ENCODE assay signal across 16 cellular contexts in the genomic region with DNA sequence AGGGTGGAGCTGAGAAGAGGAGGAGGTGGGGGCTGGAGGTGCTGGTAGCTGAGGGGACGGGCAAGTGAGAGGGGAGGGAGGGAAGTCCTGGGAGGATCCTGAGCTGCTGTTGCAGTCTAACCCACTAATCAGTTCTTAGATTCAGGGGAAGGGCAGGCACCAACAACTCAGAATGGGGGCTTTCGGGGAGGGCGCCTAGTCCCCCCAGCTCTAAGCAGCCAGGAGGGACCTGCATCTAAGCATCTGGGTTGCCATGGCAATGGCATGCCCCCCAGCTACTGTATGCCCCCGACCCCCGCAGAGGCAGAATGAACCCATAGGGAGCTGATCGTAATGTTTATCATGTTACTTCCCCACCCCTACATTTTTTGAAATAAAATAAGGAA. TPM values are rescaled to one million over a fixed set of nuclear protein-coding genes. Genes with fewer than 3 reads are reported as not detected.
DNase-seq lines count a peak whose midpoint lies in the region; ATAC-seq, FAIRE-seq and TF ChIP-seq lines count a peak whose summit lies in the region.
"Had no signal": no experiment of that assay in that cellular context is flagged by ENCODE, and none has a peak within 500 bp of the region (broad histone marks: within the 10 kb centered on the region; RNA-seq: fewer than 3 reads in every experiment).

No MANE protein-coding gene starts in this region.

- TF ChIP-seq POLR2A in K562 (conservative IDR thresholded peaks at IDR 0.05), result no peak

- BruUV-seq in Panc1 (replicated peaks; lab: Mats Ljungman, UMichigan), result TSS peak; percentile 77
- BruUV-seq in K562 (replicated peaks; lab: Mats Ljungman, UMichigan), result no TSS peak

- in situ Hi-C loops in Panc1 (cut with HindIII; ENCODE audit: low pct_unique_long_range_greater_than_20kb, low sequenced_read_pairs), result no loop called here
- in situ Hi-C loops in K562 (cut with MboI), result no loop called here

- WGBS in K562 (ENCODE audit: insufficient coverage, low coverage, missing lambda C conversion rate), result 78% methylated on average over 6 of the region's 6 CpGs

- peaks cover 30% of the 10 kb centered on the region for H3K4me1 Mint-ChIP-seq in nephron progenitor cell
- H3K4me1 Mint-ChIP-seq in stimulated activated effector memory CD8-positive, alpha-beta T cell treated with anti-CD3 and anti-CD28 coated beads, Interleukin-12 subunit alpha, Interleukin-12 subunit beta, amount 100 ng/mL, for 72 hours, result peaks cover 6% of the 10 kb centered on the region

- TF ChIP-seq EP300 in K562 (IDR thresholded peaks at IDR 0.05; ENCODE audit: low read length), result no peak

- CTCF ChIA-PET in Panc1 (lab: Charles Lee) (interaction anchor here (0.6 kb wide), 1 partner anchor 80 kb away, joined by 3 read pairs; no protein-coding TSS in a partner anchor), K562 (lab: Yijun Ruan, JAX; ENCODE audit: low intra/inter-chr PET ratio) (no interaction called here)

- H3K79me2 ChIP-seq in K562 (ENCODE audit: control insufficient read depth, insufficient read depth, low read length), result 0 out of 3 replicates have a peak, but pooled peaks cover 3% of the 10 kb centered on the region

- H3K4me2 ChIP-seq in K562 (ENCODE audit: insufficient read depth, low read length), result no peak overlapping the region
- H3K4me2 ChIP-seq: A549, BLaER1 had no signal

- no peaks in the 10 kb centered on the region for H3K36me3 ChIP-seq in Panc1 (ENCODE audit: control insufficient read depth, insufficient read depth, low read length)
- no peaks in the 10 kb centered on the region for H3K36me3 ChIP-seq in K562 (ENCODE audit: control insufficient read depth, insufficient read depth, low read length)

- TF ChIP-seq RAD21 in K562 (CRISPR knock-in tag; conservative IDR thresholded peaks at IDR 0.05 in 1 of 2, IDR thresholded peaks at IDR 0.05 in 1 of 2), result no peak

- FAIRE-seq in K562 (lab: Jason Lieb, UNC), result no peak
- FAIRE-seq: A549, H54 had no signal

- H4K20me1 ChIP-seq in K562 (replicated peaks; ENCODE audit: control insufficient read depth, insufficient read depth, low read length), result no peaks in the 10 kb centered on the region

- POLR2A ChIA-PET in Panc1 (lab: Charles Lee), result interaction anchor here (0.6 kb wide), 1 partner anchor 50 kb away, joined by 3 read pairs; a partner anchor contains a TSS
- POLR2A ChIA-PET in K562 (lab: Yijun Ruan, JAX), result interaction anchor here (0.7 to 1.2 kb wide), 5 partner anchors 14 to 70 kb away, joined by 3 to 4 read pairs (median 3); no protein-coding TSS in a partner anchor

- H3K9ac ChIP-seq in K562 (ENCODE audit: insufficient read depth in 1 of 2, low read depth in 2 of 2, low read length in 2 of 2), result peak overlapping the region in 1 of 2 experiments; percentile 84; a peak in 2 of 4 replicates
- H3K9ac ChIP-seq: BLaER1 had no signal

- H3K4me3 Mint-ChIP-seq in nephron progenitor cell, result no peak overlapping the region
- H3K4me3 Mint-ChIP-seq in stimulated activated effector memory CD8-positive, alpha-beta T cell treated with anti-CD3 and anti-CD28 coated beads, Interleukin-12 subunit alpha, Interleukin-12 subunit beta, amount 100 ng/mL, for 72 hours, result no peak overlapping the region
- H3K4me3 Mint-ChIP-seq: CD8-positive, alpha-beta memory T cell had no signal

- peak overlapping the region; percentile 25 for H3K27ac Mint-ChIP-seq in nephron progenitor cell
- peak overlapping the region; percentile 60 for H3K27ac Mint-ChIP-seq in stimulated activated effector memory CD8-positive, alpha-beta T cell treated with anti-CD3 and anti-CD28 coated beads, Interleukin-12 subunit alpha, Interleukin-12 subunit beta, amount 100 ng/mL, for 72 hours
- H3K27ac Mint-ChIP-seq: CD8-positive, alpha-beta memory T cell had no signal

- no peak overlapping the region for H3K27ac ChIP-seq in Panc1 (ENCODE audit: low read length)
- H3K27ac ChIP-seq in K562 (ENCODE audit: extremely low read depth, low read depth, low read length), result peak overlapping the region; percentile 43; the same call in 2 of the 3 replicates
- H3K27ac ChIP-seq: BLaER1, HL-60 had no signal

- no peaks in the 10 kb centered on the region for H3K27me3 ChIP-seq in Panc1 (ENCODE audit: control insufficient read depth, insufficient read depth, low read length)
- H3K27me3 ChIP-seq in K562 (ENCODE audit: control insufficient read depth in 2 of 2, insufficient read depth in 2 of 2, low read length in 2 of 2), result no peaks in the 10 kb centered on the region
- H3K27me3 ChIP-seq: BLaER1 had no signal

- DNase-seq in Panc1 (ENCODE audit: low read depth, low spot score) (no peak), K562 (ENCODE audit: extremely low read depth in 1 of 4, low spot score in 3 of 4) (no peak), nephron progenitor cell (no peak), UCSD-AML1 (lab: John Stamatoyannopoulos, UW; ENCODE audit: unreplicated experiment) (no peak), NCI-H146 treated with DMSO at 0.1 percent for 48 hours (lab: John Stamatoyannopoulos, UW; ENCODE audit: unreplicated experiment) (no peak), NK-92 (lab: John Stamatoyannopoulos, UW; ENCODE audit: unreplicated experiment) (no peak)
- DNase-seq in stimulated activated effector memory CD8-positive, alpha-beta T cell treated with anti-CD3 and anti-CD28 coated beads, Interleukin-12 subunit alpha, Interleukin-12 subunit beta, amount 100 ng/mL, for 72 hours (ENCODE audit: low spot score in 2 of 2), result no peak
- DNase-seq in activated CD4-positive, alpha-beta T cell treated with anti-CD3 and anti-CD28 coated beads, Interleukin-2, amount 50 U/mL, for 1 hour, result no peak
- DNase-seq: CD8-positive, alpha-beta memory T cell; DMS53; GF-D8 had no signal

- TF ChIP-seq CTCF in Panc1 (IDR thresholded peaks at IDR 0.05), result no peak
- TF ChIP-seq CTCF in K562 (IDR thresholded peaks at IDR 0.05 in 2 of 3, conservative IDR thresholded peaks at IDR 0.05 in 1 of 3; ENCODE audit: insufficient read depth in 2 of 3, low read depth in 1 of 3, low read length in 3 of 3), result no peak
- TF ChIP-seq CTCF in nephron progenitor cell (IDR thresholded peaks at IDR 0.05), result no peak

- H3K36me3 Mint-ChIP-seq in nephron progenitor cell (ENCODE audit: low read depth), result peaks cover 20% of the 10 kb centered on the region
- peaks cover 40% of the 10 kb centered on the region for H3K36me3 Mint-ChIP-seq in stimulated activated effector memory CD8-positive, alpha-beta T cell treated with anti-CD3 and anti-CD28 coated beads, Interleukin-12 subunit alpha, Interleukin-12 subunit beta, amount 100 ng/mL, for 72 hours
- H3K36me3 Mint-ChIP-seq: CD8-positive, alpha-beta memory T cell had no signal

- no peaks in the 10 kb centered on the region for H3K9me1 ChIP-seq in K562 (ENCODE audit: control insufficient read depth, insufficient read depth, low read length)

- no peaks in the 10 kb centered on the region for H3K9me3 ChIP-seq in Panc1 (ENCODE audit: control insufficient read depth, insufficient read depth, low read depth, low read length)
- H3K9me3 ChIP-seq in K562 (replicated peaks; ENCODE audit: control insufficient read depth, insufficient read depth, low read depth, low read length), result no peaks in the 10 kb centered on the region
- H3K9me3 ChIP-seq: A549, BLaER1 had no signal

- peak overlapping the region; percentile 37 for H2AFZ ChIP-seq in K562 (ENCODE audit: low read depth, low read length)

- H3K27me3 Mint-ChIP-seq in nephron progenitor cell (ENCODE audit: low read depth, poor library complexity), result peaks cover 6% of the 10 kb centered on the region

- no peak overlapping the region for H3K4me3 ChIP-seq in Panc1 (ENCODE audit: low read depth in 2 of 2, low read length in 2 of 2)
- no peak overlapping the region for H3K4me3 ChIP-seq in K562
- H3K4me3 ChIP-seq: A549, BLaER1 had no signal

- intact Hi-C loops in Panc1 (cut with micrococcal nuclease; ENCODE audit: unreplicated experiment) (no loop called here), K562 (cut with micrococcal nuclease) (no loop called here)

- no peaks in the 10 kb centered on the region for H3K9me3 Mint-ChIP-seq in nephron progenitor cell
- no peaks in the 10 kb centered on the region for H3K9me3 Mint-ChIP-seq in stimulated activated effector memory CD8-positive, alpha-beta T cell treated with anti-CD3 and anti-CD28 coated beads, Interleukin-12 subunit alpha, Interleukin-12 subunit beta, amount 100 ng/mL, for 72 hours
- H3K9me3 Mint-ChIP-seq: CD8-positive, alpha-beta memory T cell had no signal

- H3K4me1 ChIP-seq in Panc1 (ENCODE audit: control insufficient read depth, insufficient read depth, low read length) (peaks cover 13% of the 10 kb centered on the region), K562 (replicated peaks in 1 of 2; ENCODE audit: control insufficient read depth in 2 of 2, insufficient read depth in 2 of 2, low read length in 2 of 2) (peaks cover 44 to 81% of the 10 kb centered on the region in 2 experiments)

- ATAC-seq in Panc1 (no peak), K562 (no peak)
- no peak for ATAC-seq in stimulated activated effector memory CD8-positive, alpha-beta T cell treated with anti-CD3 and anti-CD28 coated beads, Interleukin-12 subunit alpha, Interleukin-12 subunit beta, amount 100 ng/mL, for 72 hours
- ATAC-seq: A549, HCT116 had no signal

RNA-seq across cellular contexts. Expression of a gene that starts 24.4 kb away (rescaled TPM):
- total RNA-seq in Panc1 (2021; ENCODE audit: unreplicated experiment) (22.6 TPM), K562 (2014; rRNA removed) (92.7 and 125 TPM in 2 replicates), K562 (2014; rRNA removed; fragmentation: Illumina TruSeq; extraction: Trizol) (18.6 and 32.4 TPM in 2 replicates), K562 (2015; rRNA removed; fragmentation: Illumina TruSeq; extraction: Trizol) (55.1 and 55.3 TPM in 2 replicates), K562 (2021) (105 and 106 TPM in 2 replicates)
- polyA plus RNA-seq in Panc1 (2012; ENCODE audit: insufficient read length), result 31.6 TPM
- 196 and 689 TPM in 2 replicates for total RNA-seq in K562 (2011; cell fraction: chromatin; rRNA removed; ENCODE audit: low replicate concordance)
- 626 and 786 TPM in 2 replicates for total RNA-seq in K562 (2011; cell fraction: nucleolus; rRNA removed)
- 287 and 362 TPM in 2 replicates for total RNA-seq in K562 (2011; cell fraction: nucleoplasm; rRNA removed)
- polyA plus RNA-seq in K562 (2011; rRNA removed) (148 and 226 TPM in 2 replicates), K562 (2014; fragmentation: Illumina TruSeq; extraction: Trizol) (92.0 and 101 TPM in 2 replicates), K562 (2014; fragmentation: Nextera tagmentation; extraction: Ambion mirVana) (1 to 10 TPM in 1 of 2 experiments, under 1 TPM in 1; 0.97 to 3.3 TPM), K562 (2014; rRNA removed) (133 and 139 TPM in 2 replicates)
- polyA plus RNA-seq in K562 (2011; cell fraction: cytosol; rRNA removed), result 155 and 315 TPM in 2 replicates
- 2,057 and 2,412 TPM in 2 replicates for polyA plus RNA-seq in K562 (2011; cell fraction: nucleus; rRNA removed)
- 65.8 and 82.0 TPM in 2 replicates for polyA plus RNA-seq in K562 (2012)
- 33.8 and 64.4 TPM in 2 replicates for polyA minus RNA-seq in K562 (2011; rRNA and poly(A)+ RNA removed)
- polyA minus RNA-seq in K562 (2011; cell fraction: cytosol; rRNA and poly(A)+ RNA removed), result 109 and 120 TPM in 2 replicates
- polyA minus RNA-seq in K562 (2011; cell fraction: nucleus; rRNA and poly(A)+ RNA removed), result 200 TPM in 2 replicates

RNA-seq across cellular contexts. Expression of a gene that starts 38.9 kb away (rescaled TPM):
- total RNA-seq in Panc1 (2021; ENCODE audit: unreplicated experiment) (679 TPM), K562 (2014; rRNA removed) (13.2 and 17.7 TPM in 2 replicates), K562 (2014; rRNA removed; fragmentation: Illumina TruSeq; extraction: Trizol) (14.5 and 16.2 TPM in 2 replicates), K562 (2015; rRNA removed; fragmentation: Illumina TruSeq; extraction: Trizol) (11.5 and 12.0 TPM in 2 replicates), K562 (2021) (28.6 and 30.4 TPM in 2 replicates)
- 887 TPM for polyA plus RNA-seq in Panc1 (2012; ENCODE audit: insufficient read length)
- total RNA-seq in K562 (2011; cell fraction: chromatin; rRNA removed; ENCODE audit: low replicate concordance), result 49.3 and 107 TPM in 2 replicates
- 68.6 and 70.4 TPM in 2 replicates for total RNA-seq in K562 (2011; cell fraction: nucleolus; rRNA removed)
- total RNA-seq in K562 (2011; cell fraction: nucleoplasm; rRNA removed), result 66.5 and 86.0 TPM in 2 replicates
- polyA plus RNA-seq in K562 (2011; rRNA removed) (42.8 and 57.1 TPM in 2 replicates), K562 (2014; fragmentation: Illumina TruSeq; extraction: Trizol) (33.9 and 39.7 TPM in 2 replicates), K562 (2014; fragmentation: Nextera tagmentation; extraction: Ambion mirVana) (1 to 10 TPM; 2.9 to 5.3 TPM), K562 (2014; rRNA removed) (23.9 and 27.2 TPM in 2 replicates)
- 45.6 and 51.9 TPM in 2 replicates for polyA plus RNA-seq in K562 (2011; cell fraction: cytosol; rRNA removed)
- polyA plus RNA-seq in K562 (2011; cell fraction: nucleus; rRNA removed), result 34.1 and 48.4 TPM in 2 replicates
- polyA plus RNA-seq in K562 (2012), result 27.8 and 43.6 TPM in 2 replicates
- 38.9 and 48.8 TPM in 2 replicates for polyA minus RNA-seq in K562 (2011; rRNA and poly(A)+ RNA removed)
- 21.3 and 32.6 TPM in 2 replicates for polyA minus RNA-seq in K562 (2011; cell fraction: cytosol; rRNA and poly(A)+ RNA removed)
- 10.5 and 15.2 TPM in 2 replicates for polyA minus RNA-seq in K562 (2011; cell fraction: nucleus; rRNA and poly(A)+ RNA removed)

RNA-seq across cellular contexts. Expression of a gene that starts 50.1 kb away (rescaled TPM):
- total RNA-seq in Panc1 (2021; ENCODE audit: unreplicated experiment) (186 TPM), K562 (2014; rRNA removed) (250 and 292 TPM in 2 replicates), K562 (2014; rRNA removed; fragmentation: Illumina TruSeq; extraction: Trizol) (367 and 390 TPM in 2 replicates), K562 (2015; rRNA removed; fragmentation: Illumina TruSeq; extraction: Trizol) (353 and 364 TPM in 2 replicates), K562 (2021) (378 and 411 TPM in 2 replicates)
- polyA plus RNA-seq in Panc1 (2012; ENCODE audit: insufficient read length), result 219 TPM
- total RNA-seq in K562 (2011; cell fraction: chromatin; rRNA removed; ENCODE audit: low replicate concordance), result 611 and 866 TPM in 2 replicates
- total RNA-seq in K562 (2011; cell fraction: nucleolus; rRNA removed), result 866 and 894 TPM in 2 replicates
- total RNA-seq in K562 (2011; cell fraction: nucleoplasm; rRNA removed), result 825 and 959 TPM in 2 replicates
- polyA plus RNA-seq in K562 (2011; rRNA removed) (747 and 864 TPM in 2 replicates), K562 (2014; fragmentation: Illumina TruSeq; extraction: Trizol) (394 and 457 TPM in 2 replicates), K562 (2014; fragmentation: Nextera tagmentation; extraction: Ambion mirVana) (100 to 1,000 TPM; 110 to 174 TPM), K562 (2014; rRNA removed) (295 and 314 TPM in 2 replicates)
- 1,005 and 1,028 TPM in 2 replicates for polyA plus RNA-seq in K562 (2011; cell fraction: cytosol; rRNA removed)
- 277 and 375 TPM in 2 replicates for polyA plus RNA-seq in K562 (2011; cell fraction: nucleus; rRNA removed)
- 228 and 290 TPM in 2 replicates for polyA plus RNA-seq in K562 (2012)
- polyA minus RNA-seq in K562 (2011; rRNA and poly(A)+ RNA removed), result 571 and 760 TPM in 2 replicates
- 555 and 599 TPM in 2 replicates for polyA minus RNA-seq in K562 (2011; cell fraction: cytosol; rRNA and poly(A)+ RNA removed)
- 280 and 292 TPM in 2 replicates for polyA minus RNA-seq in K562 (2011; cell fraction: nucleus; rRNA and poly(A)+ RNA removed)

RNA-seq across cellular contexts. Expression of a gene that starts 50.4 kb away (rescaled TPM):
- total RNA-seq in Panc1 (2021; ENCODE audit: unreplicated experiment) (8.9 TPM), K562 (2014; rRNA removed) (17.6 and 19.8 TPM in 2 replicates), K562 (2014; rRNA removed; fragmentation: Illumina TruSeq; extraction: Trizol) (2.0 and 3.7 TPM in 2 replicates), K562 (2015; rRNA removed; fragmentation: Illumina TruSeq; extraction: Trizol) (8.9 and 10.3 TPM in 2 replicates), K562 (2021) (42.6 and 46.2 TPM in 2 replicates)
- polyA plus RNA-seq in Panc1 (2012; ENCODE audit: insufficient read length), result 17.7 TPM
- total RNA-seq in K562 (2011; cell fraction: chromatin; rRNA removed; ENCODE audit: low replicate concordance), result 21.2 and 46.4 TPM in 2 replicates
- total RNA-seq in K562 (2011; cell fraction: nucleolus; rRNA removed), result 27.3 and 33.0 TPM in 2 replicates
- 19.3 and 24.0 TPM in 2 replicates for total RNA-seq in K562 (2011; cell fraction: nucleoplasm; rRNA removed)
- polyA plus RNA-seq in K562 (2011; rRNA removed) (15.5 and 17.7 TPM in 2 replicates), K562 (2014; fragmentation: Illumina TruSeq; extraction: Trizol) (25.1 and 31.8 TPM in 2 replicates), K562 (2014; fragmentation: Nextera tagmentation; extraction: Ambion mirVana) (under 1 TPM; 0.15 to 0.25 TPM), K562 (2014; rRNA removed) (28.2 and 29.7 TPM in 2 replicates)
- polyA plus RNA-seq in K562 (2011; cell fraction: cytosol; rRNA removed), result 18.3 and 41.7 TPM in 2 replicates
- polyA plus RNA-seq in K562 (2011; cell fraction: nucleus; rRNA removed), result 25.8 and 42.6 TPM in 2 replicates
- polyA plus RNA-seq in K562 (2012), result 15.9 and 29.1 TPM in 2 replicates
- 6.1 and 11.2 TPM in 2 replicates for polyA minus RNA-seq in K562 (2011; rRNA and poly(A)+ RNA removed)
- 22.8 and 26.0 TPM in 2 replicates for polyA minus RNA-seq in K562 (2011; cell fraction: cytosol; rRNA and poly(A)+ RNA removed)
- 13.3 and 13.9 TPM in 2 replicates for polyA minus RNA-seq in K562 (2011; cell fraction: nucleus; rRNA and poly(A)+ RNA removed)
- polyA plus RNA-seq: CD8-positive, alpha-beta memory T cell had no signal
